ENCODE assay signal across 23 cellular contexts in the genomic region with DNA sequence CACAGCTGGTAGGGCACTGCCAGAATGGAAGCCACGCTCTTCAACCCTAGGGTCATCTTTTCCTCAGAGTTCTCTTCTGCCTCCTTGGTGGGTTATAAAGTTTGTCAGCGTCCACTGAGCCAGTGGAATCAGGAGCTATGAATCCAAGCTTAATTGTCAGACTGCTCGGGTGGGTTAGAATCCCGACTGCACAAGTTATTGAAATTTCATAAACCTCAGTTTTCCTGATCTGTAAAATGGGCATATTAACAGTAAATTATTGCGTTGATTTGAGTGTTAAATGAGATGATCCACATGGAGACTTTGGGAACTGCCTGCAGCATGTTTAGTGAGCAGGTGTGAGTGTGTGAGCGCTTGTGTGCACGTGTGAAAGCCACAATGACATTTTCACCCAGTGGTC.
DNase-seq lines count a peak whose midpoint lies in the region; ATAC-seq, FAIRE-seq and TF ChIP-seq lines count a peak whose summit lies in the region.
"Had no signal": no experiment of that assay in that cellular context is flagged by ENCODE, and none has a peak within 500 bp of the region (broad histone marks: within the 10 kb centered on the region; RNA-seq: fewer than 3 reads in every experiment).

No MANE protein-coding gene starts in this region.

- H3K9me3 Mint-ChIP-seq in WTC11 = peaks cover 7% of the 10 kb centered on the region

- H3K4me2 ChIP-seq in BLaER1 treated with 17β-estradiol and CSF1 and Interleukin-3, amounts not matched to agents 10 nM and 100 nM = peak overlapping the region; percentile 59 to 90 (median 76)
- peak overlapping the region; percentile 59 for H3K4me2 ChIP-seq in osteoblast (ENCODE audit: insufficient read depth, low read length)
- H3K4me2 ChIP-seq: KMS-11 had no signal

- H3K36me3 ChIP-seq in BLaER1 treated with 17β-estradiol and CSF1 and Interleukin-3, amounts not matched to agents 10 nM and 100 nM = no peaks in the 10 kb centered on the region
- no peaks in the 10 kb centered on the region for H3K36me3 ChIP-seq in iPS-18a (ENCODE audit: control insufficient read depth, low read depth, low read length)
- no peaks in the 10 kb centered on the region for H3K36me3 ChIP-seq in osteoblast (ENCODE audit: insufficient read depth, low read length)

- H4K20me1 ChIP-seq in BLaER1 treated with 17β-estradiol and CSF1 and Interleukin-3, amounts not matched to agents 10 nM and 100 nM = no peaks in the 10 kb centered on the region
- no peaks in the 10 kb centered on the region for H4K20me1 ChIP-seq in osteoblast (ENCODE audit: insufficient read depth, low read length)

- H2AFZ ChIP-seq in osteoblast (ENCODE audit: low read length) = peak overlapping the region; percentile 88

- TF ChIP-seq CTCF in WTC11 (IDR thresholded peaks at IDR 0.05) = no peak
- no peak for TF ChIP-seq CTCF in osteoblast (IDR thresholded peaks at IDR 0.05; ENCODE audit: extremely low read depth, low read depth, low read length)
- no peak for TF ChIP-seq CTCF in GM10266 (IDR thresholded peaks at IDR 0.05; ENCODE audit: control insufficient read depth, insufficient read depth, low read depth, missing control alignments)

- TF ChIP-seq POLR2A in GM12891 (IDR thresholded peaks at IDR 0.05; ENCODE audit: low read depth, low read length) = no peak

- H3K79me2 ChIP-seq in osteoblast (ENCODE audit: insufficient read depth, low read length) = no peaks in the 10 kb centered on the region

- POLR2A ChIA-PET in WTC11 (lab: Charles Lee) = no interaction called here

- 0 out of 2 replicates have a peak overlapping the region, but pooled peaks have one; percentile 13 for H3K4me3 Mint-ChIP-seq in WTC11

- H3K4me3 ChIP-seq in BLaER1 treated with 17β-estradiol and CSF1 and Interleukin-3, amounts not matched to agents 10 nM and 100 nM = 0 out of 20 replicates have a peak overlapping the region, but pooled peaks of 2 of the 10 experiments have one; percentile 10 to 25
- H3K4me3 ChIP-seq in iPS-18a (ENCODE audit: low read length) (no peak overlapping the region), osteoblast (ENCODE audit: insufficient read depth, low read length) (no peak overlapping the region)
- H3K4me3 ChIP-seq: GM12878 had no signal

- FAIRE-seq in GM12891 (lab: Jason Lieb, UNC) = no peak
- FAIRE-seq: A204.1, G401.6, GM12878, GM18507 had no signal

- no peak overlapping the region; the same call in 1 of the 2 replicates for H3K27ac Mint-ChIP-seq in WTC11

- H3K4me1 Mint-ChIP-seq in WTC11 = peaks cover 50% of the 10 kb centered on the region

- peaks cover 7% of the 10 kb centered on the region; the same call in 1 of the 2 replicates for H3K27me3 Mint-ChIP-seq in WTC11 (ENCODE audit: low read depth)

- no peak for DNase-seq in WTC11 (ENCODE audit: low spot score)
- DNase-seq in osteoblast (ENCODE audit: insufficient read length, low spot score, missing footprints) = no peak
- DNase-seq in GM10266 (ENCODE audit: extremely low spot score) = no peak
- DNase-seq in ACHN = no peak
- DNase-seq in GM12891 (ENCODE audit: insufficient read length, low spot score) = no peak
- DNase-seq: DND-41; NCI-H1436; NCI-H2029 treated with DMSO at 0.1 percent for 48 hours; NCI-H2171 treated with DMSO at 0.1 percent for 48 hours; NCI-H446 treated with DMSO at 0.1 percent for 48 hours; NK-92 treated with Interleukin-12 subunit alpha and Interleukin-12 subunit beta, amount 100 ng/mL, for 24 hours; OCI-M1; SIG-M5 had no signal

- peaks cover 6% of the 10 kb centered on the region for H3K36me3 Mint-ChIP-seq in WTC11

- peaks cover 20 to 74% (median 64%) of the 10 kb centered on the region in 10 experiments for H3K4me1 ChIP-seq in BLaER1 treated with 17β-estradiol and CSF1 and Interleukin-3, amounts not matched to agents 10 nM and 100 nM
- H3K4me1 ChIP-seq in iPS-18a (ENCODE audit: control insufficient read depth, low read depth, low read length) (peaks cover 41% of the 10 kb centered on the region), osteoblast (ENCODE audit: insufficient read depth, low read length) (peaks cover 29% of the 10 kb centered on the region)

- no peak for ATAC-seq in WTC11
- no peak for ATAC-seq in GM21381 (IDR thresholded peaks at IDR 0.05; ENCODE audit: unreplicated experiment)
- ATAC-seq: GM12878, HCT116 had no signal

- in situ Hi-C loops in ACHN (cut with HindIII; ENCODE audit: low pct_ligation_motif_present, low pct_unique_long_range_greater_than_20kb, low sequenced_read_pairs) = no loop called here

- no peaks in the 10 kb centered on the region for H3K27me3 ChIP-seq in BLaER1 treated with 17β-estradiol and CSF1 and Interleukin-3, amounts not matched to agents 10 nM and 100 nM
- H3K27me3 ChIP-seq in iPS-18a (ENCODE audit: control insufficient read depth, insufficient read depth, low read length) (no peaks in the 10 kb centered on the region), osteoblast (ENCODE audit: insufficient read depth, low read length) (no peaks in the 10 kb centered on the region)

- H3K27ac ChIP-seq in BLaER1 treated with 17β-estradiol and CSF1 and Interleukin-3, amounts not matched to agents 10 nM and 100 nM = peak overlapping the region in 7 of 11 experiments; percentile 25 to 68 (median 55); a peak in 15 of 22 replicates
- H3K27ac ChIP-seq in iPS-18a (ENCODE audit: low read length) (no peak overlapping the region), osteoblast (ENCODE audit: low read depth, low read length) (peak overlapping the region; percentile 30)
- H3K27ac ChIP-seq: C4-2B, KMS-11 had no signal

- H3K9me3 ChIP-seq in BLaER1 treated with 17β-estradiol and CSF1 and Interleukin-3, amounts not matched to agents 10 nM and 100 nM (replicated peaks in 1 of 11) = peaks cover 4 to 8% (median 6%) of the 10 kb centered on the region in 11 experiments; a peak in 20 of 22 replicates
- H3K9me3 ChIP-seq in iPS-18a (ENCODE audit: control insufficient read depth, low read depth, low read length) = no peaks in the 10 kb centered on the region
- H3K9me3 ChIP-seq in osteoblast (ENCODE audit: low read depth, low read length) = no peaks in the 10 kb centered on the region

- CTCF ChIA-PET in WTC11 (lab: Charles Lee) = no interaction called here

- peak overlapping the region in 9 of 11 experiments; percentile 15 to 58 (median 42); a peak in 11 of 22 replicates for H3K9ac ChIP-seq in BLaER1 treated with 17β-estradiol and CSF1 and Interleukin-3, amounts not matched to agents 10 nM and 100 nM
- peak overlapping the region; percentile 10 for H3K9ac ChIP-seq in iPS-18a (ENCODE audit: low read length)
- H3K9ac ChIP-seq: KMS-11 had no signal

TF ChIP-seq in WTC11, 78 proteins besides CTCF, POLR2A, EP300 and RAD21:
- TF ChIP-seq, protein P1, sequence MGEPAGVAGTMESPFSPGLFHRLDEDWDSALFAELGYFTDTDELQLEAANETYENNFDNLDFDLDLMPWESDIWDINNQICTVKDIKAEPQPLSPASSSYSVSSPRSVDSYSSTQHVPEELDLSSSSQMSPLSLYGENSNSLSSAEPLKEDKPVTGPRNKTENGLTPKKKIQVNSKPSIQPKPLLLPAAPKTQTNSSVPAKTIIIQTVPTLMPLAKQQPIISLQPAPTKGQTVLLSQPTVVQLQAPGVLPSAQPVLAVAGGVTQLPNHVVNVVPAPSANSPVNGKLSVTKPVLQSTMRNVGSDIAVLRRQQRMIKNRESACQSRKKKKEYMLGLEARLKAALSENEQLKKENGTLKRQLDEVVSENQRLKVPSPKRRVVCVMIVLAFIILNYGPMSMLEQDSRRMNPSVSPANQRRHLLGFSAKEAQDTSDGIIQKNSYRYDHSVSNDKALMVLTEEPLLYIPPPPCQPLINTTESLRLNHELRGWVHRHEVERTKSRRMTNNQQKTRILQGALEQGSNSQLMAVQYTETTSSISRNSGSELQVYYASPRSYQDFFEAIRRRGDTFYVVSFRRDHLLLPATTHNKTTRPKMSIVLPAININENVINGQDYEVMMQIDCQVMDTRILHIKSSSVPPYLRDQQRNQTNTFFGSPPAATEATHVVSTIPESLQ (CRISPR knock-in tag; IDR thresholded peaks at IDR 0.05) = no peak
- TF ChIP-seq GTF2I (CRISPR knock-in tag; conservative IDR thresholded peaks at IDR 0.05) = peak; percentile 79; the same call in 1 of the 2 replicates
TF ChIP-seq in WTC11: peak in this region for 1.

TF ChIP-seq in GM12891, 5 proteins besides CTCF, POLR2A, EP300 and RAD21:
- no peak for TF ChIP-seq POLR2AphosphoS5 (IDR thresholded peaks at IDR 0.05; ENCODE audit: low read depth, low read length)
- TF ChIP-seq SPI1 (IDR thresholded peaks at IDR 0.05; ENCODE audit: low read depth, low read length) = no peak
- TF ChIP-seq PAX5 (IDR thresholded peaks at IDR 0.05; ENCODE audit: insufficient read depth, low read length, severe bottlenecking) = no peak
- TF ChIP-seq TAF1 (IDR thresholded peaks at IDR 0.05; ENCODE audit: low read depth, low read length) = no peak
- no peak for TF ChIP-seq POU2F2 (IDR thresholded peaks at IDR 0.05; ENCODE audit: low read depth, low read length)
